ENCODE assay signal across 8 cellular contexts in genomic region chr11:83285131-83285770, GRCh38. TPM values are rescaled to one million over a fixed set of nuclear protein-coding genes. Genes with fewer than 3 reads are reported as not detected.
DNase-seq lines count a peak whose midpoint lies in the region; ATAC-seq, FAIRE-seq and TF ChIP-seq lines count a peak whose summit lies in the region.

No MANE protein-coding gene starts in this region.

- CTCF ChIA-PET in Panc1 (lab: Charles Lee): no interaction called here

- no TSS peak for BruUV-seq in Panc1 (replicated peaks; lab: Mats Ljungman, UMichigan)

- no peak for FAIRE-seq in pancreas (lab: Jason Lieb, UNC)

- no peak for TF ChIP-seq EP300 in esophagus muscularis mucosa (IDR thresholded peaks at IDR 0.05)

- TF ChIP-seq CTCF in Panc1 (IDR thresholded peaks at IDR 0.05): no peak
- no peak for TF ChIP-seq CTCF in esophagus muscularis mucosa (IDR thresholded peaks at IDR 0.05)
- no peak for TF ChIP-seq CTCF in pancreas (IDR thresholded peaks at IDR 0.05)

- peak overlapping the region; percentile 79 to 99 for H3K4me3 ChIP-seq in Panc1 (ENCODE audit: low read depth in 2 of 2, low read length in 2 of 2)
- peak overlapping the region; percentile 62 to 92 (median 82) for H3K4me3 ChIP-seq in esophagus muscularis mucosa
- H3K4me3 ChIP-seq in pancreas: peak overlapping the region; percentile 69 to 86 (median 82)

- no peak for DNase-seq in Panc1 (ENCODE audit: low read depth, low spot score)
- no peak for DNase-seq in esophagus muscularis mucosa (ENCODE audit: extremely low spot score)
- no peak for DNase-seq in pancreas
- DNase-seq in NCI-H146 (lab: John Stamatoyannopoulos, UW): no peak
- DNase-seq in kidney glomerular epithelial cell (lab: John Stamatoyannopoulos, UW): no peak
- no peak for DNase-seq in NCI-H345 treated with DMSO at 0.1 percent for 48 hours (lab: John Stamatoyannopoulos, UW; ENCODE audit: unreplicated experiment)

- H3K27ac ChIP-seq in Panc1 (ENCODE audit: low read length) (peak overlapping the region; percentile 95), esophagus muscularis mucosa (replicated peaks in 1 of 4) (peak overlapping the region; percentile 89 to 96 (median 94)), pancreas (peak overlapping the region; percentile 97 to 100 (median 98))

- intact Hi-C loops in Panc1 (cut with micrococcal nuclease; ENCODE audit: unreplicated experiment) (loop anchor here (10.0 kb wide), 1 partner anchor 380 kb away; the partner anchor contains the start of genes DDIAS and PRCP), esophagus muscularis mucosa (cut with DNase I) (loop anchor here (5.0 kb wide), 1 partner anchor 383 kb away; the partner anchor contains the start of genes DDIAS and PRCP), pancreas (cut with DNase I) (no loop called here)

- H3K27me3 ChIP-seq in Panc1 (ENCODE audit: control insufficient read depth, insufficient read depth, low read length) (no peaks in the 10 kb centered on the region), esophagus muscularis mucosa (no peaks in the 10 kb centered on the region), pancreas (no peaks in the 10 kb centered on the region)

- no peaks in the 10 kb centered on the region for H3K9me3 ChIP-seq in Panc1 (ENCODE audit: control insufficient read depth, insufficient read depth, low read depth, low read length)
- H3K9me3 ChIP-seq in esophagus muscularis mucosa: no peaks in the 10 kb centered on the region
- no peaks in the 10 kb centered on the region for H3K9me3 ChIP-seq in pancreas

- H3K4me1 ChIP-seq in Panc1 (ENCODE audit: control insufficient read depth, insufficient read depth, low read length) (peaks cover 12% of the 10 kb centered on the region), esophagus muscularis mucosa (peaks cover 15 to 42% (median 38%) of the 10 kb centered on the region in 4 donors), pancreas (peaks cover 11 to 18% (median 15%) of the 10 kb centered on the region in 3 donors)

- 4% methylated on average over 16 of the region's 22 CpGs for WGBS in esophagus muscularis mucosa
- 0 to 1% methylated on average over 22 of the region's 22 CpGs for WGBS in pancreas, 2 donors

- no peak for TF ChIP-seq POLR2A in esophagus muscularis mucosa (IDR thresholded peaks at IDR 0.05; ENCODE audit: low read depth)

- POLR2A ChIA-PET in Panc1 (lab: Charles Lee): no interaction called here

- H3K36me3 ChIP-seq in Panc1 (ENCODE audit: control insufficient read depth, insufficient read depth, low read length): no peaks in the 10 kb centered on the region
- H3K36me3 ChIP-seq in esophagus muscularis mucosa: no peaks in the 10 kb centered on the region
- no peaks in the 10 kb centered on the region for H3K36me3 ChIP-seq in pancreas

- peak; percentile 57 for ATAC-seq in GM18907 (IDR thresholded peaks at IDR 0.05; ENCODE audit: unreplicated experiment)
- ATAC-seq in HG02642 (IDR thresholded peaks at IDR 0.05; ENCODE audit: poor library complexity, unreplicated experiment): peak; percentile 54
- ATAC-seq in Panc1: peak; percentile 78
- ATAC-seq in pancreas: peak; percentile 53 to 73 (median 62)

- in situ Hi-C loops in Panc1 (cut with HindIII; ENCODE audit: low pct_unique_long_range_greater_than_20kb, low sequenced_read_pairs): no loop called here

RNA-seq across cellular contexts. Expression of gene CCDC90B, which starts 0.9 kb away (rescaled TPM):
- total RNA-seq in Panc1 (2021; ENCODE audit: unreplicated experiment) (41.9 TPM), esophagus muscularis mucosa (10 to 100 TPM; 22.7 to 56.9 (median 31.7) TPM), pancreas (10 to 100 TPM; 12.1 to 25.1 (median 14.9) TPM)
- 30.8 TPM for polyA plus RNA-seq in Panc1 (2012; ENCODE audit: insufficient read length)
- polyA plus RNA-seq in pancreas: 10 to 100 TPM; 16.5 to 19.5 TPM

Comparison
In these comparisons a context has a peak if more than half of its experiments do, and no peak if none do; other contexts are left out.
1. intact Hi-C loops: an anchor here in Panc1 (10.0 kb wide) and esophagus muscularis mucosa (5.0 kb wide); none called in pancreas.